Comparison of ENCODE assay signal across 8 cellular contexts in genomic region chr1:109392037-109392787, GRCh38. TPM values are rescaled to one million over a fixed set of nuclear protein-coding genes. Genes with fewer than 3 reads are reported as not detected.
DNase-seq lines count a peak whose midpoint lies in the region; ATAC-seq and TF ChIP-seq lines count a peak whose summit lies in the region.

No MANE protein-coding gene starts in this region.

- H4K20me1 ChIP-seq in DND-41 (ENCODE audit: insufficient read depth, low read length): peaks cover 10% of the 10 kb centered on the region; the same call in 1 of the 2 replicates

- H3K27me3 ChIP-seq in DND-41 (ENCODE audit: insufficient read depth, low read length, poor library complexity): no peaks in the 10 kb centered on the region
- H3K27me3 ChIP-seq in dorsolateral prefrontal cortex: no peaks in the 10 kb centered on the region

- DNase-seq in DND-41: no peak
- DNase-seq in dorsolateral prefrontal cortex: peak in 7 of 10 donors; percentile 42 to 63 (median 59)
- peak; percentile 83 for DNase-seq in pons (ENCODE audit: low spot score)
- no peak for DNase-seq in NCI-H1092 treated with DMSO at 0.1 percent for 48 hours (lab: John Stamatoyannopoulos, UW)
- no peak for DNase-seq in activated T-cell treated with anti-CD3 and anti-CD28 coated beads, Interleukin-2, amount 50 U/mL, for 24 hours
- no peak for DNase-seq in NCI-H1092 (lab: John Stamatoyannopoulos, UW)

- H3K36me3 Mint-ChIP-seq in activated T-cell treated with anti-CD3 and anti-CD28 coated beads, Interleukin-2, amount 50 U/mL, for 24 hours (ENCODE audit: low read depth): no peaks in the 10 kb centered on the region

- no peak overlapping the region for H2AFZ ChIP-seq in DND-41 (ENCODE audit: low read depth, low read length)

- peaks cover 35% of the 10 kb centered on the region for H3K4me1 ChIP-seq in DND-41 (ENCODE audit: insufficient read depth, low read length)

- no peak overlapping the region for H3K4me3 Mint-ChIP-seq in activated T-cell treated with anti-CD3 and anti-CD28 coated beads, Interleukin-2, amount 50 U/mL, for 24 hours

- H3K27ac ChIP-seq in DND-41 (ENCODE audit: low read length) (no peak overlapping the region), dorsolateral prefrontal cortex (peak overlapping the region; percentile 86 to 100 (median 96))

- ATAC-seq in DND-41 (ENCODE audit: insufficient read depth, low read depth): no peak
- ATAC-seq in HG03095 (IDR thresholded peaks at IDR 0.05; ENCODE audit: unreplicated experiment): peak; percentile 5
- ATAC-seq in HG02970 (IDR thresholded peaks at IDR 0.05; ENCODE audit: low FRiP score, unreplicated experiment): no peak

- H3K27me3 Mint-ChIP-seq in activated T-cell treated with anti-CD3 and anti-CD28 coated beads, Interleukin-2, amount 50 U/mL, for 24 hours: peaks cover 62% of the 10 kb centered on the region

- H3K36me3 ChIP-seq in DND-41 (ENCODE audit: insufficient read depth, low read length): peaks cover 4% of the 10 kb centered on the region; the same call in 1 of the 2 replicates

- peak overlapping the region; percentile 23; the same call in 1 of the 2 replicates for H3K4me2 ChIP-seq in DND-41 (ENCODE audit: insufficient read depth, low read length)

- H3K9me3 Mint-ChIP-seq in activated T-cell treated with anti-CD3 and anti-CD28 coated beads, Interleukin-2, amount 50 U/mL, for 24 hours: no peaks in the 10 kb centered on the region

- H3K27ac Mint-ChIP-seq in activated T-cell treated with anti-CD3 and anti-CD28 coated beads, Interleukin-2, amount 50 U/mL, for 24 hours: no peak overlapping the region

- intact Hi-C loops in dorsolateral prefrontal cortex (cut with DNase I): loop anchor here (2.0 to 10.0 kb wide), 4 partner anchors 79 to 287 kb away; partner anchors contain the start of gene SARS1 (in 1 of the 2)

- H3K4me3 ChIP-seq in DND-41 (ENCODE audit: low read depth in 1 of 2, low read length in 2 of 2) (no peak overlapping the region), dorsolateral prefrontal cortex (peak overlapping the region; percentile 7 to 93 (median 75))

- no peak for TF ChIP-seq CTCF in DND-41 (IDR thresholded peaks at IDR 0.05; ENCODE audit: borderline replicate concordance, extremely low read depth, low read length, poor library complexity, severe bottlenecking)
- no peak for TF ChIP-seq CTCF in dorsolateral prefrontal cortex (IDR thresholded peaks at IDR 0.05 in 54 of 56, conservative IDR thresholded peaks at IDR 0.05 in 2 of 56; ENCODE audit: low read depth in 1 of 56, partially characterized antibody in 56 of 56)

- H3K9ac ChIP-seq in DND-41 (ENCODE audit: low read depth, low read length): no peak overlapping the region

- H3K4me1 Mint-ChIP-seq in activated T-cell treated with anti-CD3 and anti-CD28 coated beads, Interleukin-2, amount 50 U/mL, for 24 hours (ENCODE audit: low read depth): peaks cover 14% of the 10 kb centered on the region

- H3K9me3 ChIP-seq in DND-41 (ENCODE audit: insufficient read depth, low read length, severe bottlenecking): no peaks in the 10 kb centered on the region

- H3K79me2 ChIP-seq in DND-41 (ENCODE audit: insufficient read depth, low read length): peaks cover 93% of the 10 kb centered on the region

RNA-seq across cellular contexts. Expression of gene SORT1, which starts 5.5 kb away (rescaled TPM):
- total RNA-seq in dorsolateral prefrontal cortex: 100 to 1,000 TPM; 214 to 579 (median 329) TPM

RNA-seq across cellular contexts. Expression of gene PSMA5, which starts 34.0 kb away (rescaled TPM):
- 10 to 100 TPM; 25.5 to 74.2 (median 56.7) TPM for total RNA-seq in dorsolateral prefrontal cortex

Comparison
In these comparisons a context has a peak if more than half of its experiments do, and no peak if none do; other contexts are left out.
1. DNase-seq: peak in dorsolateral prefrontal cortex (7 of 10) and pons (single experiment); none in DND-41 (single experiment), NCI-H1092 treated with DMSO at 0.1 percent for 48 hours (single experiment), activated T-cell treated with anti-CD3 and anti-CD28 coated beads, Interleukin-2, amount 50 U/mL, for 24 hours (single experiment) and NCI-H1092 (single experiment).
2. H3K4me3 ChIP-seq: peak in dorsolateral prefrontal cortex (59 of 59); none in DND-41 (0 of 2).